20 cellular contexts compared by ENCODE assay signal in genomic region chr11:452203-452744, GRCh38. TPM values are rescaled to one million over a fixed set of nuclear protein-coding genes. Genes with fewer than 3 reads are reported as not detected.
DNase-seq lines count a peak whose midpoint lies in the region; ATAC-seq and TF ChIP-seq lines count a peak whose summit lies in the region.
"Had no signal": no experiment of that assay in that cellular context is flagged by ENCODE, and none has a peak within 500 bp of the region (broad histone marks: within the 10 kb centered on the region; RNA-seq: fewer than 3 reads in every experiment).

No MANE protein-coding gene starts in this region.

- DNase-seq in MCF 10A (ENCODE audit: unreplicated experiment) (no peak), breast epithelium (ENCODE audit: low spot score in 2 of 2) (no peak), hepatocyte (ENCODE audit: low spot score) (no peak), smooth muscle cell (lab: John Stamatoyannopoulos, UW; ENCODE audit: unreplicated experiment) (no peak), epidermal melanocyte (ENCODE audit: insufficient read length, low spot score) (no peak), brain microvascular endothelial cell (no peak)
- DNase-seq: activated CD4-positive, alpha-beta T cell treated with anti-CD3 and anti-CD28 coated beads, Interleukin-2, amount 50 U/mL, for 4 hours; activated naive CD4-positive, alpha-beta T cell treated with Interleukin-2 at 50 U/mL for 16 hours; BE2C; NCI-H1930; NCI-H446 treated with DMSO at 0.1 percent for 48 hours; stimulated activated CD4-positive, alpha-beta T cell treated with anti-CD3 and anti-CD28 coated beads, Interleukin-12 subunit alpha, Interleukin-12 subunit beta, amount 100 ng/mL, for 4 hours; stimulated activated CD8-positive, alpha-beta memory T cell treated with anti-CD3 and anti-CD28 coated beads, Interleukin-4, amount 100 ng/mL, for 48 hours had no signal

- H3K27me3 ChIP-seq in breast epithelium (no peaks in the 10 kb centered on the region), Loucy (ENCODE audit: insufficient read depth, low read length, poor library complexity, severe bottlenecking) (no peaks in the 10 kb centered on the region), hepatocyte (no peaks in the 10 kb centered on the region), smooth muscle cell (ENCODE audit: low read depth) (no peaks in the 10 kb centered on the region), brain microvascular endothelial cell (replicated peaks) (no peaks in the 10 kb centered on the region)
- H3K27me3 ChIP-seq: BE2C, gastroesophageal sphincter, suprapubic skin had no signal

- H3K4me3 ChIP-seq in breast epithelium (no peak overlapping the region), Loucy (ENCODE audit: low read length, poor library complexity, severe bottlenecking) (peak overlapping the region; percentile 81), hepatocyte (no peak overlapping the region), smooth muscle cell (no peak overlapping the region), brain microvascular endothelial cell (ENCODE audit: low read depth, low read length) (no peak overlapping the region)

- peak overlapping the region; percentile 74 for H3K9ac ChIP-seq in Loucy (ENCODE audit: low read depth, low read length, poor library complexity, severe bottlenecking)
- H3K9ac ChIP-seq in smooth muscle cell (ENCODE audit: low read depth) = no peak overlapping the region

- no TSS peak for BruUV-seq in MCF 10A (replicated peaks; lab: Mats Ljungman, UMichigan)

- H3K27me3 Mint-ChIP-seq in MCF 10A (ENCODE audit: insufficient read depth, unreplicated experiment) = no peaks in the 10 kb centered on the region

- H3K9me2 ChIP-seq in Loucy (replicated peaks; ENCODE audit: low read depth, low read length) = no peaks in the 10 kb centered on the region
- no peaks in the 10 kb centered on the region for H3K9me2 ChIP-seq in hepatocyte (replicated peaks; ENCODE audit: insufficient read depth)

- ATAC-seq in GM18870 (IDR thresholded peaks at IDR 0.05; ENCODE audit: unreplicated experiment) = no peak
- ATAC-seq: gastroesophageal sphincter had no signal

- TF ChIP-seq CTCF in MCF 10A (IDR thresholded peaks at IDR 0.05; ENCODE audit: unreplicated experiment) = no peak
- TF ChIP-seq CTCF in breast epithelium (IDR thresholded peaks at IDR 0.05) = no peak
- no peak for TF ChIP-seq CTCF in Loucy (conservative IDR thresholded peaks at IDR 0.05; ENCODE audit: low read length)
- no peak for TF ChIP-seq CTCF in hepatocyte (IDR thresholded peaks at IDR 0.05; ENCODE audit: poor library complexity)
- TF ChIP-seq CTCF in smooth muscle cell (IDR thresholded peaks at IDR 0.05; ENCODE audit: borderline replicate concordance, insufficient read depth, poor library complexity, severe bottlenecking) = no peak
- TF ChIP-seq CTCF in brain microvascular endothelial cell (IDR thresholded peaks at IDR 0.05; ENCODE audit: low read depth, low read length, missing control alignments) = no peak

- intact Hi-C loops in MCF 10A (cut with micrococcal nuclease) (no loop called here), breast epithelium (cut with DNase I; ENCODE audit: low total_unique reads) (loop anchor here (10.0 kb wide), 1 partner anchor 147 kb away; the partner anchor contains the start of gene IFITM2)

- POLR2A ChIA-PET in MCF 10A (lab: Yijun Ruan, JAX) = interaction anchor here (1.1 to 6.0 kb wide), 7 partner anchors 12 to 245 kb away, joined by 3 to 75 read pairs (median 3); partner anchors contain the start of genes BET1L, PKP3, RIC8A and RNH1

- TF ChIP-seq POLR2A in breast epithelium (IDR thresholded peaks at IDR 0.05) = no peak

- H3K4me2 ChIP-seq in Loucy (ENCODE audit: low read depth, low read length, poor library complexity, severe bottlenecking) (peak overlapping the region; percentile 78), hepatocyte (peak overlapping the region; percentile 87), smooth muscle cell (peak overlapping the region; percentile 99)

- H2AFZ ChIP-seq in Loucy (ENCODE audit: low read length) (no peak overlapping the region), hepatocyte (no peak overlapping the region), smooth muscle cell (ENCODE audit: low read depth) (no peak overlapping the region)

- H3K36me3 ChIP-seq in breast epithelium (no peaks in the 10 kb centered on the region), Loucy (ENCODE audit: insufficient read depth, low read length) (no peaks in the 10 kb centered on the region; the same call in 1 of the 2 replicates), hepatocyte (replicated peaks; ENCODE audit: insufficient read depth, low read depth) (no peaks in the 10 kb centered on the region), smooth muscle cell (ENCODE audit: low read depth) (no peaks in the 10 kb centered on the region), brain microvascular endothelial cell (replicated peaks) (peaks cover 6% of the 10 kb centered on the region)

- H3K9me3 ChIP-seq in breast epithelium = no peaks in the 10 kb centered on the region
- no peaks in the 10 kb centered on the region for H3K9me3 ChIP-seq in Loucy (ENCODE audit: insufficient read depth, low read depth, low read length)
- no peaks in the 10 kb centered on the region for H3K9me3 ChIP-seq in hepatocyte (ENCODE audit: low read depth)
- no peaks in the 10 kb centered on the region for H3K9me3 ChIP-seq in smooth muscle cell (replicated peaks; ENCODE audit: low read depth)
- H3K9me3 ChIP-seq: BE2C, gastroesophageal sphincter, suprapubic skin had no signal

- CTCF ChIA-PET in MCF 10A (lab: Yijun Ruan, JAX) = interaction anchor here (0.7 to 1.5 kb wide), 3 partner anchors 9 to 42 kb away, joined by 3 read pairs; no protein-coding TSS in a partner anchor

- no peaks in the 10 kb centered on the region for H3K9me3 Mint-ChIP-seq in MCF 10A (ENCODE audit: unreplicated experiment)

- H3K27ac Mint-ChIP-seq in MCF 10A (ENCODE audit: low read depth, unreplicated experiment) = no peak overlapping the region

- H3K27ac ChIP-seq in breast epithelium (no peak overlapping the region), hepatocyte (no peak overlapping the region), smooth muscle cell (ENCODE audit: low read depth) (no peak overlapping the region), brain microvascular endothelial cell (no peak overlapping the region)
- H3K27ac ChIP-seq: SK-N-MC, suprapubic skin had no signal

- H3K36me3 Mint-ChIP-seq in MCF 10A (ENCODE audit: insufficient read depth, unreplicated experiment) = peaks cover 56% of the 10 kb centered on the region

- H3K4me1 ChIP-seq in breast epithelium (peaks cover 0 to 4% of the 10 kb centered on the region in 2 donors), Loucy (ENCODE audit: insufficient read depth, low read length, poor library complexity, severe bottlenecking) (peaks cover 38% of the 10 kb centered on the region), hepatocyte (ENCODE audit: insufficient read depth) (peaks cover 27% of the 10 kb centered on the region), smooth muscle cell (ENCODE audit: low read depth) (peaks cover 8% of the 10 kb centered on the region)
- H3K4me1 ChIP-seq: BE2C had no signal

- in situ Hi-C loops in brain microvascular endothelial cell (cut with HindIII; ENCODE audit: low pct_ligation_motif_present, low sequenced_read_pairs) = no loop called here

- peaks cover 51% of the 10 kb centered on the region; the same call in 1 of the 2 replicates for H3K79me2 ChIP-seq in Loucy (ENCODE audit: insufficient read depth, low read length)
- H3K79me2 ChIP-seq in hepatocyte = peaks cover 68% of the 10 kb centered on the region
- peaks cover 68% of the 10 kb centered on the region for H3K79me2 ChIP-seq in smooth muscle cell (ENCODE audit: low read depth)

- 91% methylated on average over 12 of the region's 12 CpGs for WGBS in hepatocyte (ENCODE audit: low lambda C conversion rate, missing lambda C conversion rate)
- 96% methylated on average over 12 of the region's 12 CpGs for WGBS in smooth muscle cell (ENCODE audit: low lambda C conversion rate)

- H3K4me1 Mint-ChIP-seq in MCF 10A (ENCODE audit: insufficient read depth, unreplicated experiment) = peaks cover 12% of the 10 kb centered on the region

- 0 out of 2 replicates have a peak, but pooled peaks cover 6% of the 10 kb centered on the region for H3F3A ChIP-seq in Loucy (ENCODE audit: low read depth)
- peaks cover 6% of the 10 kb centered on the region for H3F3A ChIP-seq in smooth muscle cell (ENCODE audit: low read depth)

- H4K20me1 ChIP-seq in Loucy (ENCODE audit: insufficient read depth, low read length, poor library complexity, severe bottlenecking) (peaks cover 15% of the 10 kb centered on the region), hepatocyte (ENCODE audit: insufficient read depth, poor library complexity, severe bottlenecking) (peaks cover 6% of the 10 kb centered on the region), smooth muscle cell (ENCODE audit: low read depth) (peaks cover 28% of the 10 kb centered on the region)

- H3K4me3 Mint-ChIP-seq in MCF 10A (ENCODE audit: unreplicated experiment) = peak overlapping the region; percentile 87

RNA-seq across cellular contexts. Expression of gene PTDSS2, which starts 2.2 kb away (rescaled TPM):
- 28.2 and 29.4 TPM in 2 replicates for total RNA-seq in MCF 10A (2022)
- 10 to 100 TPM; 23.8 to 53.7 (median 33.1) TPM for total RNA-seq in breast epithelium
- total RNA-seq in hepatocyte = 29.7 and 31.5 TPM in 2 replicates
- polyA plus RNA-seq in hepatocyte = 50.6 and 50.8 TPM in 2 replicates
- total RNA-seq in smooth muscle cell = 15.2 and 20.7 TPM in 2 replicates
- 25.2 and 33.5 TPM in 2 replicates for polyA plus RNA-seq in smooth muscle cell

RNA-seq across cellular contexts. Expression of gene ANO9, which starts 10.5 kb away (rescaled TPM):
- total RNA-seq in MCF 10A (2022) (7.2 and 9.4 TPM in 2 replicates), breast epithelium (10 to 100 TPM in 1 of 3 donors, 1 to 10 TPM in 1, under 1 TPM in 1; 0.32 to 14.2 (median 9.8) TPM), hepatocyte (19.5 and 21.2 TPM in 2 replicates), smooth muscle cell (0.67 and 1.4 TPM in 2 replicates)
- polyA plus RNA-seq in hepatocyte (34.9 and 35.7 TPM in 2 replicates), smooth muscle cell (1.5 and 7.1 TPM in 2 replicates)
- total RNA-seq: A172 had no signal

RNA-seq across cellular contexts. Expression of gene SIGIRR, which starts 37.5 kb away (rescaled TPM):
- total RNA-seq in MCF 10A (2022) = 6.2 and 7.7 TPM in 2 replicates
- 10 to 100 TPM; 37.3 to 49.8 (median 46.5) TPM for total RNA-seq in breast epithelium
- 42.4 and 52.1 TPM in 2 replicates for total RNA-seq in hepatocyte
- polyA plus RNA-seq in hepatocyte = 77.4 and 85.3 TPM in 2 replicates
- total RNA-seq in smooth muscle cell = 15.3 and 18.3 TPM in 2 replicates
- polyA plus RNA-seq in smooth muscle cell = 26.3 and 29.4 TPM in 2 replicates

RNA-seq across cellular contexts. Expression of gene RNH1, which starts 54.8 kb away (rescaled TPM):
- total RNA-seq in MCF 10A (2022) (288 TPM in 2 replicates), breast epithelium (100 to 1,000 TPM; 139 to 249 (median 209) TPM), hepatocyte (87.5 and 105 TPM in 2 replicates), smooth muscle cell (91.3 and 106 TPM in 2 replicates)
- polyA plus RNA-seq in hepatocyte (199 and 200 TPM in 2 replicates), smooth muscle cell (242 and 243 TPM in 2 replicates)

RNA-seq across cellular contexts. Expression of gene PKP3, which starts 58.3 kb away (rescaled TPM):
- total RNA-seq in MCF 10A (2022) (129 and 177 TPM in 2 replicates), breast epithelium (10 to 100 TPM in 2 of 3 donors, under 1 TPM in 1; 0.32 to 60.9 (median 36.7) TPM), hepatocyte (55.6 and 62.1 TPM in 2 replicates), smooth muscle cell (32.0 and 61.2 TPM in 2 replicates)
- polyA plus RNA-seq in hepatocyte (89.5 and 91.3 TPM in 2 replicates), smooth muscle cell (24.6 and 69.9 TPM in 2 replicates)
- total RNA-seq: T-helper 2 cell treated with Interferon-gamma antibody and Interleukin-4, amounts not matched to agents 100 ng/mL and 5 ng/mL, for 36 hours had no signal
